In genomic region chr6:137863126-137863996, GRCh38 we compare ENCODE assay signal across 23 cellular contexts. TPM values are rescaled to one million over a fixed set of nuclear protein-coding genes. Genes with fewer than 3 reads are reported as not detected.
A peak's percentile ranks its signal among the peaks of the same experiment; 100 is the strongest.
DNase-seq lines count a peak whose midpoint lies in the region; ATAC-seq, FAIRE-seq and TF ChIP-seq lines count a peak whose summit lies in the region.
"Had no signal": no experiment of that assay in that cellular context is flagged by ENCODE, and none has a peak within 500 bp of the region (broad histone marks: within the 10 kb centered on the region; RNA-seq: fewer than 3 reads in every experiment).

No MANE protein-coding gene starts in this region.

- RAD21 ChIA-PET in GM12878 (lab: Charles Lee; ENCODE audit: unreplicated experiment): interaction anchor here (0.9 to 8.4 kb wide), 10 partner anchors 10 to 204 kb away, joined by 3 to 117 read pairs (median 5); no protein-coding TSS in a partner anchor

- no peak overlapping the region for H3K4me2 ChIP-seq in GM12878 (ENCODE audit: control insufficient read depth, insufficient read depth)
- H3K4me2 ChIP-seq: A549 had no signal

- no peak overlapping the region for H3K9ac ChIP-seq in GM12878 (ENCODE audit: control insufficient read depth, insufficient read depth, low read length)

- FAIRE-seq in GM12878 (lab: Jason Lieb, UNC): no peak
- FAIRE-seq: A549, endometrium, frontal cortex had no signal

- peaks cover 5% of the 10 kb centered on the region; the same call in 1 of the 2 replicates for H3K4me1 ChIP-seq in GM12878 (ENCODE audit: control insufficient read depth, insufficient read depth, low read length)
- H3K4me1 ChIP-seq: colonic mucosa had no signal

- H3K4me3 ChIP-seq in GM12878: no peak overlapping the region
- no peak overlapping the region for H3K4me3 ChIP-seq in MG63
- H3K4me3 ChIP-seq: A549, colonic mucosa, lower lobe of right lung, thoracic aorta had no signal

- H3K27ac ChIP-seq in GM12878 (ENCODE audit: control insufficient read depth, insufficient read depth): no peak overlapping the region
- H3K27ac ChIP-seq: A549, colonic mucosa, lower lobe of right lung, thoracic aorta, VCaP had no signal

- BruUV-seq in GM12878 (replicated peaks; lab: Mats Ljungman, UMichigan): no TSS peak

- no peaks in the 10 kb centered on the region for H3K36me3 ChIP-seq in GM12878 (ENCODE audit: control insufficient read depth in 2 of 2, insufficient read depth in 2 of 2, low read length in 1 of 2)
- H3K36me3 ChIP-seq in MG63: no peaks in the 10 kb centered on the region
- H3K36me3 ChIP-seq: colonic mucosa, lower lobe of right lung, thoracic aorta had no signal

- no peak for TF ChIP-seq RAD21 in GM12878 (IDR thresholded peaks at IDR 0.05; ENCODE audit: insufficient read depth, low read depth, low read length)

- CTCF ChIA-PET in GM12878 (lab: Yijun Ruan, JAX): interaction anchor here (1.0 to 14.4 kb wide), 9 partner anchors 10 to 143 kb away, joined by 3 to 149 read pairs (median 4); no protein-coding TSS in a partner anchor

- WGBS in GM12878 (ENCODE audit: insufficient coverage, insufficient replicate concordance, low lambda C conversion rate, missing lambda C conversion rate): 90% methylated on average over 5 of the region's 5 CpGs

- in situ Hi-C loops in GM12878 (cut with MboI): no loop called here

- ATAC-seq in Right ventricle myocardium superior (ENCODE audit: poor library complexity): peak; percentile 4
- no peak for ATAC-seq in GM12878
- no peak for ATAC-seq in HG03139 (IDR thresholded peaks at IDR 0.05; ENCODE audit: unreplicated experiment)
- ATAC-seq: A549, lower lobe of right lung had no signal

- peaks cover 24% of the 10 kb centered on the region for H3K79me2 ChIP-seq in GM12878 (ENCODE audit: control insufficient read depth, insufficient read depth, low read length)

- POLR2A ChIA-PET in GM12878 (lab: Charles Lee): interaction anchor here (0.6 to 2.3 kb wide), 7 partner anchors 9 to 196 kb away, joined by 3 to 11 read pairs (median 4); no protein-coding TSS in a partner anchor

- DNase-seq in Right ventricle myocardium superior: no peak
- DNase-seq in cardiac septum (ENCODE audit: low spot score): no peak
- no peak for DNase-seq in GM12878 (ENCODE audit: low read depth, low spot score)
- peak; percentile 66 for DNase-seq in iris pigment epithelial cell (ENCODE audit: low read depth)
- no peak for DNase-seq in NCI-H345 treated with DMSO at 0.1 percent for 48 hours (lab: John Stamatoyannopoulos, UW; ENCODE audit: unreplicated experiment)
- DNase-seq in MG63: no peak
- no peak for DNase-seq in effector CD4-positive, alpha-beta T cell
- DNase-seq: activated CD4-positive, alpha-beta T cell treated with anti-CD3 and anti-CD28 coated beads, Interleukin-2, amount 50 U/mL, for 4 hours; activated naive CD4-positive, alpha-beta T cell treated with anti-CD3 and anti-CD28 coated beads for 36 hours; colonic mucosa; DMS53; lower lobe of right lung; NCI-H146; NCI-H345; NK-92 treated with Interleukin-12 subunit alpha and Interleukin-12 subunit beta, amount 100 ng/mL, for 24 hours; RPMI8226; stimulated activated CD4-positive, alpha-beta T cell treated with anti-CD3 and anti-CD28 coated beads, Interleukin-12 subunit alpha, Interleukin-12 subunit beta, amount 100 ng/mL, for 4 hours had no signal

- no peak overlapping the region for H2AFZ ChIP-seq in GM12878 (ENCODE audit: control insufficient read depth, low read depth, low read length)

- SMC1A ChIA-PET in GM12878 (lab: Charles Lee; ENCODE audit: uncharacterized antibody, unreplicated experiment): interaction anchor here (0.9 to 30.6 kb wide), 17 partner anchors 10 to 214 kb away, joined by 3 to 1237 read pairs (median 4); no protein-coding TSS in a partner anchor

- H3K27me3 ChIP-seq in GM12878 (replicated peaks in 1 of 2; ENCODE audit: control insufficient read depth in 2 of 2, insufficient read depth in 2 of 2, low read length in 1 of 2): no peaks in the 10 kb centered on the region
- H3K27me3 ChIP-seq in MG63: no peaks in the 10 kb centered on the region
- H3K27me3 ChIP-seq: colonic mucosa had no signal

- TF ChIP-seq CTCF in GM12878 (IDR thresholded peaks at IDR 0.05 in 2 of 3, conservative IDR thresholded peaks at IDR 0.05 in 1 of 3; ENCODE audit: control insufficient read depth in 2 of 3, extremely low read depth in 1 of 3, insufficient read depth in 1 of 3, low read depth in 3 of 3, low read length in 3 of 3): no peak

- TF ChIP-seq POLR2A in GM12878 (IDR thresholded peaks at IDR 0.05; ENCODE audit: low read depth, low read length): no peak

- TF ChIP-seq EP300 in GM12878 (IDR thresholded peaks at IDR 0.05; ENCODE audit: borderline replicate concordance in 1 of 2, control insufficient read depth in 1 of 2, low read depth in 2 of 2, low read length in 2 of 2): no peak

- H3K9me3 ChIP-seq in GM12878 (replicated peaks; ENCODE audit: control insufficient read depth, insufficient read depth, low read length) (no peaks in the 10 kb centered on the region), MG63 (no peaks in the 10 kb centered on the region)
- H3K9me3 ChIP-seq: A549, colonic mucosa, lower lobe of right lung, thoracic aorta had no signal

- no peaks in the 10 kb centered on the region for H4K20me1 ChIP-seq in GM12878 (ENCODE audit: control insufficient read depth, insufficient read depth)

- intact Hi-C loops in Right ventricle myocardium superior (cut with DNase I): no loop called here
- intact Hi-C loops in cardiac septum (cut with DNase I): loop anchor here (10.0 kb wide), 1 partner anchor 241 kb away; the partner anchor contains the start of gene PERP
- intact Hi-C loops in GM12878 (cut with micrococcal nuclease; ENCODE audit: unreplicated experiment): no loop called here

TF ChIP-seq in GM12878, 131 proteins besides CTCF, POLR2A, EP300 and RAD21:
- TF ChIP-seq ZNF622 (IDR thresholded peaks at IDR 0.05) (no peak), ATF7 (IDR thresholded peaks at IDR 0.05; ENCODE audit: low read depth) (peak; percentile 68; the same call in 1 of the 2 replicates)

RNA-seq across cellular contexts. Expression of gene TNFAIP3, which starts 3.7 kb away (rescaled TPM):
- total RNA-seq in Right ventricle myocardium superior: 4.6 TPM
- total RNA-seq in cardiac septum: 7.9 TPM
- 258 and 260 TPM in 2 replicates for total RNA-seq in GM12878 (2013; cell fraction: nucleolus; rRNA removed)
- 84.0 and 96.8 TPM in 2 replicates for total RNA-seq in GM12878 (2014; rRNA removed)
- total RNA-seq in GM12878 (2014; rRNA removed; fragmentation: Illumina TruSeq; extraction: Trizol): 81.4 and 82.4 TPM in 2 replicates
- 220 and 229 TPM in 2 replicates for total RNA-seq in GM12878 (2021)
- 59.4 TPM for polyA plus RNA-seq in GM12878 (2011; ENCODE audit: low read depth)
- 308 and 350 TPM in 2 replicates for polyA plus RNA-seq in GM12878 (2011; rRNA removed)
- polyA plus RNA-seq in GM12878 (2011; cell fraction: cytosol; rRNA removed): 204 and 210 TPM in 2 replicates
- 565 and 695 TPM in 2 replicates for polyA plus RNA-seq in GM12878 (2011; cell fraction: nucleus; rRNA removed)
- polyA plus RNA-seq in GM12878 (2012): 64.6 and 107 TPM in 2 replicates
- 149 and 171 TPM in 2 replicates for polyA plus RNA-seq in GM12878 (2014; fragmentation: Illumina TruSeq; extraction: Trizol)
- polyA plus RNA-seq in GM12878 (2014; fragmentation: Nextera tagmentation; extraction: Ambion mirVana): 10 to 100 TPM; 18.0 to 31.5 TPM
- 138 and 149 TPM in 2 replicates for polyA plus RNA-seq in GM12878 (2014; rRNA removed)
- polyA plus RNA-seq in GM12878 (2016; fragmentation: Nextera tagmentation; extraction: Ambion mirVana): 100 to 1,000 TPM; 126 to 128 TPM
- 268 and 281 TPM in 2 replicates for polyA minus RNA-seq in GM12878 (2011; rRNA and poly(A)+ RNA removed)
- 95.9 and 104 TPM in 2 replicates for polyA minus RNA-seq in GM12878 (2011; cell fraction: cytosol; rRNA and poly(A)+ RNA removed)
- 243 and 270 TPM in 2 replicates for polyA minus RNA-seq in GM12878 (2011; cell fraction: nucleus; rRNA and poly(A)+ RNA removed)
- 0.79 and 2.4 TPM in 2 replicates for total RNA-seq in MG63 (2014; rRNA removed; shearing (Covaris generic); ENCODE audit: low replicate concordance)
